12 cellular contexts compared by ENCODE assay signal in the genomic region with DNA sequence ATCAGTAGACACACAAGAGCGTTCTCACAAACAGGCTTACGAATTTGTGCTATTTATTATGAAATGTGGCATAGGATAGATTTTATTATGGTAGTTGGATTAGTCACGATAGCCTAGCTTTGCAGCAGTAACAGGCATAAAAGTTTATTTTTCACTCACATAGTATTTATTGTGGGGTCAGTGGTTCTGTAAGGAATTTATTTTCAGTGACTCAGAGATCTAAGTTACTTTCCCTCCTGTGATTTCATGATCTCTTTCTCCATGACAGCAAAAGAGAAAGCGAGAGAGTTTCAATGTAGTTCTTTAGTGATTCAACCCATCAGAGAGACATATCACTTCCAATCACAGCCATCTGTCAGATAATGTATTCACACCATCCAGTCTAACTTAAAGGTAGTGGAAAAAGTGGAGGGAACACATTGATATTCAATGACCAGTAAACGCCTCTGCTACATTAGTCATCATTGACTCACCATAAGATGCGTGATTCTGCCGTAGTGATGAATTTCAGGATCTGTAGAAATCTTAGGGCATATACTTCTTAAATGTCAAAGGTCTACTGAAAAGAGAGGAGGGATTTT.
A peak's percentile ranks its signal among the peaks of the same experiment; 100 is the strongest.
DNase-seq lines count a peak whose midpoint lies in the region; ATAC-seq, FAIRE-seq and TF ChIP-seq lines count a peak whose summit lies in the region.
"Had no signal": no experiment of that assay in that cellular context is flagged by ENCODE, and none has a peak within 500 bp of the region (broad histone marks: within the 10 kb centered on the region; RNA-seq: fewer than 3 reads in every experiment).

No MANE protein-coding gene starts in this region.

- no peak overlapping the region for H3K4me3 ChIP-seq in fibroblast of the aortic adventitia (ENCODE audit: low read depth, low read length)
- H3K4me3 ChIP-seq in OCI-LY7 (ENCODE audit: low read depth, low read length, poor library complexity, severe bottlenecking) = no peak overlapping the region
- H3K4me3 ChIP-seq: BLaER1 treated with 17β-estradiol and CSF1 and Interleukin-3, amounts not matched to agents 10 nM and 100 nM had no signal

- no peaks in the 10 kb centered on the region for H3K79me2 ChIP-seq in OCI-LY7 (ENCODE audit: insufficient read depth, low read depth, low read length)

- H4K20me1 ChIP-seq in OCI-LY7 (ENCODE audit: insufficient read depth, low read length) = no peaks in the 10 kb centered on the region
- H4K20me1 ChIP-seq: BLaER1 treated with 17β-estradiol and CSF1 and Interleukin-3, amounts not matched to agents 10 nM and 100 nM had no signal

- no peak overlapping the region for H3K4me2 ChIP-seq in OCI-LY7 (ENCODE audit: low read length)
- H3K4me2 ChIP-seq: BLaER1 treated with 17β-estradiol and CSF1 and Interleukin-3, amounts not matched to agents 10 nM and 100 nM had no signal

- H3K4me1 ChIP-seq in OCI-LY7 (ENCODE audit: insufficient read depth, low read length, poor library complexity, severe bottlenecking) = no peaks in the 10 kb centered on the region

- FAIRE-seq in urothelium cell line (lab: Jason Lieb, UNC) = no peak
- FAIRE-seq: frontal cortex had no signal

- H3K27ac Mint-ChIP-seq in activated T-cell treated with anti-CD3 and anti-CD28 coated beads, Interleukin-2, amount 50 U/mL, for 24 hours = peak overlapping the region; percentile 66
- H3K27ac Mint-ChIP-seq: WTC11 had no signal

- peaks cover 7% of the 10 kb centered on the region for H3K4me1 Mint-ChIP-seq in activated T-cell treated with anti-CD3 and anti-CD28 coated beads, Interleukin-2, amount 50 U/mL, for 24 hours (ENCODE audit: low read depth)

- BruUV-seq in OCI-LY7 (replicated peaks; lab: Mats Ljungman, UMichigan) = no TSS peak

- no peaks in the 10 kb centered on the region for H3K27me3 Mint-ChIP-seq in activated T-cell treated with anti-CD3 and anti-CD28 coated beads, Interleukin-2, amount 50 U/mL, for 24 hours

- H3K4me3 Mint-ChIP-seq in activated T-cell treated with anti-CD3 and anti-CD28 coated beads, Interleukin-2, amount 50 U/mL, for 24 hours = no peak overlapping the region
- H3K4me3 Mint-ChIP-seq: WTC11 had no signal

- TF ChIP-seq CTCF in fibroblast of the aortic adventitia (IDR thresholded peaks at IDR 0.05; ENCODE audit: insufficient read depth, low read length) (no peak), OCI-LY7 (conservative IDR thresholded peaks at IDR 0.05; ENCODE audit: low read length) (no peak)

- H2AFZ ChIP-seq in OCI-LY7 (ENCODE audit: low read length) = no peak overlapping the region

- ATAC-seq in SK-N-SH treated with all-trans-retinoic acid at 6 μM for 48 hours (peak; percentile 79), GM21619 (IDR thresholded peaks at IDR 0.05; ENCODE audit: unreplicated experiment) (no peak)
- ATAC-seq: WTC11 had no signal

- H3K9me3 ChIP-seq in OCI-LY7 (ENCODE audit: low read length) = no peaks in the 10 kb centered on the region
- H3K9me3 ChIP-seq: BLaER1 treated with 17β-estradiol and CSF1 and Interleukin-3, amounts not matched to agents 10 nM and 100 nM had no signal

- POLR2A ChIA-PET in OCI-LY7 (lab: Charles Lee) = no interaction called here

- H3K9me2 ChIP-seq in OCI-LY7 (ENCODE audit: insufficient read depth, low read length) = no peaks in the 10 kb centered on the region

- H3K36me3 ChIP-seq in OCI-LY7 (ENCODE audit: insufficient read depth, low read length) = no peaks in the 10 kb centered on the region
- H3K36me3 ChIP-seq: BLaER1 treated with 17β-estradiol and CSF1 and Interleukin-3, amounts not matched to agents 10 nM and 100 nM had no signal

- no peak for DNase-seq in activated T-cell treated with anti-CD3 and anti-CD28 coated beads, Interleukin-2, amount 50 U/mL, for 24 hours
- DNase-seq in activated T-cell treated with anti-CD3 and anti-CD28 coated beads, Interleukin-2, amount 50 U/mL, for 48 hours = no peak
- peak; percentile 83 for DNase-seq in fibroblast of the aortic adventitia (ENCODE audit: low read depth)
- DNase-seq in urothelium cell line (ENCODE audit: low spot score) = peak; percentile 26
- DNase-seq in OCI-LY7 (ENCODE audit: low spot score) = no peak
- no peak for DNase-seq in midbrain (lab: John Stamatoyannopoulos, UW)
- DNase-seq: activated naive CD4-positive, alpha-beta T cell treated with anti-CD3 and anti-CD28 coated beads, Interleukin-2, amount 50 U/mL, for 16 hours had no signal

- intact Hi-C loops in OCI-LY7 (cut with micrococcal nuclease; ENCODE audit: unreplicated experiment) = no loop called here

- H3K9me3 Mint-ChIP-seq in activated T-cell treated with anti-CD3 and anti-CD28 coated beads, Interleukin-2, amount 50 U/mL, for 24 hours = peaks cover 5% of the 10 kb centered on the region

- H3K27ac ChIP-seq in OCI-LY7 (ENCODE audit: low read depth, low read length, poor library complexity, severe bottlenecking) = no peak overlapping the region
- H3K27ac ChIP-seq: BLaER1 treated with 17β-estradiol and CSF1 and Interleukin-3, amounts not matched to agents 10 nM and 100 nM had no signal

- CTCF ChIA-PET in OCI-LY7 (lab: Charles Lee; ENCODE audit: unreplicated experiment) = no interaction called here

- H3K36me3 Mint-ChIP-seq in activated T-cell treated with anti-CD3 and anti-CD28 coated beads, Interleukin-2, amount 50 U/mL, for 24 hours (ENCODE audit: low read depth) = no peaks in the 10 kb centered on the region

TF ChIP-seq in SK-N-SH treated with all-trans-retinoic acid at 6 μM for 48 hours, 23 proteins besides CTCF, POLR2A, EP300 and RAD21 (continues in another document):
- TF ChIP-seq ZNF565 (CRISPR knock-in tag; conservative IDR thresholded peaks at IDR 0.05; ENCODE audit: low read depth) (no peak), ESRRG (CRISPR knock-in tag; IDR thresholded peaks at IDR 0.05) (no peak), ISL1 (CRISPR knock-in tag; IDR thresholded peaks at IDR 0.05) (no peak), CSDC2 (CRISPR knock-in tag; IDR thresholded peaks at IDR 0.05) (no peak), ZC3H10 (CRISPR knock-in tag; IDR thresholded peaks at IDR 0.05) (no peak), ARNTL (CRISPR knock-in tag; IDR thresholded peaks at IDR 0.05; ENCODE audit: borderline replicate concordance, low read depth) (no peak), ZNF8 (CRISPR knock-in tag; IDR thresholded peaks at IDR 0.05) (no peak)
- TF ChIP-seq, protein P1, sequence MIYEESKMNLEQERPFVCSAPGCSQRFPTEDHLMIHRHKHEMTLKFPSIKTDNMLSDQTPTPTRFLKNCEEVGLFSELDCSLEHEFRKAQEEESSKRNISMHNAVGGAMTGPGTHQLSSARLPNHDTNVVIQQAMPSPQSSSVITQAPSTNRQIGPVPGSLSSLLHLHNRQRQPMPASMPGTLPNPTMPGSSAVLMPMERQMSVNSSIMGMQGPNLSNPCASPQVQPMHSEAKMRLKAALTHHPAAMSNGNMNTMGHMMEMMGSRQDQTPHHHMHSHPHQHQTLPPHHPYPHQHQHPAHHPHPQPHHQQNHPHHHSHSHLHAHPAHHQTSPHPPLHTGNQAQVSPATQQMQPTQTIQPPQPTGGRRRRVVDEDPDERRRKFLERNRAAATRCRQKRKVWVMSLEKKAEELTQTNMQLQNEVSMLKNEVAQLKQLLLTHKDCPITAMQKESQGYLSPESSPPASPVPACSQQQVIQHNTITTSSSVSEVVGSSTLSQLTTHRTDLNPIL (CRISPR knock-in tag; IDR thresholded peaks at IDR 0.05; ENCODE audit: low read depth) = no peak
- TF ChIP-seq, protein P2, sequence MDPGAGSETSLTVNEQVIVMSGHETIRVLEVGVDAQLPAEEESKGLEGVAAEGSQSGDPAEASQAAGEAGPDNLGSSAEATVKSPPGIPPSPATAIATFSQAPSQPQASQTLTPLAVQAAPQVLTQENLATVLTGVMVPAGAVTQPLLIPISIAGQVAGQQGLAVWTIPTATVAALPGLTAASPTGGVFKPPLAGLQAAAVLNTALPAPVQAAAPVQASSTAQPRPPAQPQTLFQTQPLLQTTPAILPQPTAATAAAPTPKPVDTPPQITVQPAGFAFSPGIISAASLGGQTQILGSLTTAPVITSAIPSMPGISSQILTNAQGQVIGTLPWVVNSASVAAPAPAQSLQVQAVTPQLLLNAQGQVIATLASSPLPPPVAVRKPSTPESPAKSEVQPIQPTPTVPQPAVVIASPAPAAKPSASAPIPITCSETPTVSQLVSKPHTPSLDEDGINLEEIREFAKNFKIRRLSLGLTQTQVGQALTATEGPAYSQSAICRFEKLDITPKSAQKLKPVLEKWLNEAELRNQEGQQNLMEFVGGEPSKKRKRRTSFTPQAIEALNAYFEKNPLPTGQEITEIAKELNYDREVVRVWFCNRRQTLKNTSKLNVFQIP (CRISPR knock-in tag; IDR thresholded peaks at IDR 0.05; ENCODE audit: borderline replicate concordance, low read depth) = no peak
- TF ChIP-seq, protein P3, sequence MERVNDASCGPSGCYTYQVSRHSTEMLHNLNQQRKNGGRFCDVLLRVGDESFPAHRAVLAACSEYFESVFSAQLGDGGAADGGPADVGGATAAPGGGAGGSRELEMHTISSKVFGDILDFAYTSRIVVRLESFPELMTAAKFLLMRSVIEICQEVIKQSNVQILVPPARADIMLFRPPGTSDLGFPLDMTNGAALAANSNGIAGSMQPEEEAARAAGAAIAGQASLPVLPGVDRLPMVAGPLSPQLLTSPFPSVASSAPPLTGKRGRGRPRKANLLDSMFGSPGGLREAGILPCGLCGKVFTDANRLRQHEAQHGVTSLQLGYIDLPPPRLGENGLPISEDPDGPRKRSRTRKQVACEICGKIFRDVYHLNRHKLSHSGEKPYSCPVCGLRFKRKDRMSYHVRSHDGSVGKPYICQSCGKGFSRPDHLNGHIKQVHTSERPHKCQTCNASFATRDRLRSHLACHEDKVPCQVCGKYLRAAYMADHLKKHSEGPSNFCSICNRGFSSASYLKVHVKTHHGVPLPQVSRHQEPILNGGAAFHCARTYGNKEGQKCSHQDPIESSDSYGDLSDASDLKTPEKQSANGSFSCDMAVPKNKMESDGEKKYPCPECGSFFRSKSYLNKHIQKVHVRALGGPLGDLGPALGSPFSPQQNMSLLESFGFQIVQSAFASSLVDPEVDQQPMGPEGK (CRISPR knock-in tag; IDR thresholded peaks at IDR 0.05; ENCODE audit: borderline replicate concordance) = no peak

Comparison
In these comparisons a context has a peak if more than half of its experiments do, and no peak if none do; other contexts are left out.
1. DNase-seq: peak in fibroblast of the aortic adventitia (single experiment) and urothelium cell line (single experiment); none in activated T-cell treated with anti-CD3 and anti-CD28 coated beads, Interleukin-2, amount 50 U/mL, for 24 hours (single experiment), activated T-cell treated with anti-CD3 and anti-CD28 coated beads, Interleukin-2, amount 50 U/mL, for 48 hours (0 of 2), OCI-LY7 (single experiment) and midbrain (single experiment).